In the genomic region with DNA sequence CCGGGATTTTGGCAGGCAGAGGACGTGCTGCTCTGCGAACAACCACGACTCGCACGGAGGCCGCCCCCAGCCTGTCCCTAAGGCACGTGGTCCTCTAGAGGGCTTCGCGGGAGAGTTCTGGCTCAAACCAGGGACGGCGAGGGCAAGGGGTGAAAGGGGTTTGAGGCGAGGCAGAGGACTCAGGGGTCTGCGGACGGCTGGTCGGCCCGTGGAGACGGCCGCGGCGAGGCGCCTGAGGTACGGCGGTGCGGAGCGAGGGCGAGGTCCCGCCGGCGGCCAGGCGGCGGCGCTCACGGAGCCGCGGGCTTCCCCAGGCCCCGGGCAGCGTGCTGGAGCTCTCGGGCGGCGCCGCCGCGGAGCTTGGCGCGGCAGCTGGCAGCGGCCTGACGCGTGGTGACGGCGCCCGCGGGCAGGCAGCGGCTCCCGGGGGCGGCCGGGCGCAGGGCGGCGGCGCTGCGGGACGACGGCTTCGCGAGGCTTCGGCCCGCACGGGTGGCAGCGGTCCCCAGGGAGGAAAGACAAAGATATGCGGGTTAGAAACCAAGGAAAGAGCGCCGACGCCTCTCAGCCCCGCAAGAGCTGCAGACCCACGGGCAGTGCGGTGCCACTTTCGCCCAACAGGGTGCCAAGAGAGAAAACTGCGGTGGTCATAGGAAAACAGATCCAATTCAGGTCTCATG, we compare ENCODE assay signal across 8 cellular contexts. TPM values are rescaled to one million over a fixed set of nuclear protein-coding genes. Genes with fewer than 3 reads are reported as not detected.
A peak's percentile ranks its signal among the peaks of the same experiment; 100 is the strongest.
DNase-seq lines count a peak whose midpoint lies in the region; ATAC-seq lines count a peak whose summit lies in the region.

No MANE protein-coding gene starts in this region.

- DNase-seq in NCI-H2029 (lab: John Stamatoyannopoulos, UW), result peak; percentile 51
- DNase-seq in NCI-H2029 treated with DMSO at 0.1 percent for 48 hours (lab: John Stamatoyannopoulos, UW), result no peak
- peak; percentile 51 for DNase-seq in NCI-H2227 treated with DMSO at 0.1 percent for 48 hours (lab: John Stamatoyannopoulos, UW)
- DNase-seq in activated CD4-positive, alpha-beta T cell treated with anti-CD3 and anti-CD28 coated beads, Interleukin-2, amount 50 U/mL, for 48 hours, result peak; percentile 71 to 76
- peak; percentile 83 for DNase-seq in ecto neural progenitor cell (ENCODE audit: low spot score)
- DNase-seq in lung microvascular endothelial cell (ENCODE audit: low read depth in 2 of 2), result peak; percentile 81 to 85
- peak; percentile 63 for DNase-seq in stimulated activated CD8-positive, alpha-beta memory T cell treated with anti-CD3 and anti-CD28 coated beads, Interleukin-12 subunit alpha, Interleukin-12 subunit beta, amount 100 ng/mL, for 4 hours (ENCODE audit: low read depth)

- ATAC-seq in HG03045 (IDR thresholded peaks at IDR 0.05; ENCODE audit: unreplicated experiment), result peak; percentile 97

RNA-seq across cellular contexts. Expression of gene ZNF800, which starts 44.8 kb away (rescaled TPM):
- 5.4 and 9.9 TPM in 2 replicates for total RNA-seq in lung microvascular endothelial cell
